1 cellular context compared by ENCODE assay signal in the genomic region with DNA sequence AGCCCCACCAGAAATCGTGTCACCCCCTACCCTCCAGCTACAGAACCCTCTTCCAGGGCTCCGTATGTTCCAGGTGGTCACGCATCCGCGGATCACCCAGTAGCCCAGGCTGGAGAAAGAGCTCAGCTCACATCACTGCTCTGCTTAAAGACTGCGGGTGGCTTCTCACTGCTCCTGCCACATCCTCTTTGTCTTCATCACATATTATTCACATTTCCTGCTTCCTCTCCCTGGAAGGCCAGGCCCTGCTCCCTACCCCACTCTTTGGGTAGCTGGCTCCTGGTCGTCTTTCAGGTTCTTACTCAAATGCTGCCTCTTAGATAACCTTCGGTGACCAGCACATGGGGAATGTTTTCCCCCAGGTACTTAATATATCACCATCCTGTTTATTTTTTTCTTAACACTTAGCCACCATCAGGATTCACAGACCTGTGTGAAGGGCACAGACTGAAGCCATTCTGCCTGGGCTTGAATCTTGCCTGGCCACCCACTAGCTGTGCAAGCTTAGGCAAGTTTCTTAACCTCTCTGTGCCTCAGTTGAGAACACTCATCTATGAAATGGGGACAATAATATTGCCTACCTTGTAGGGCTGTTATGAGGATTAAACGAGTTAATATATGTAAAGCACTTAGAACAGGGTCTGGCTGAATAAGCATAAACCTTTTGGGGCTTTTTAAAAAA.
TF ChIP-seq lines count a peak whose summit lies in the region.

No MANE protein-coding gene starts in this region.

TF ChIP-seq in SK-N-SH treated with all-trans-retinoic acid at 6 μM for 48 hours, 23 proteins besides CTCF, POLR2A, EP300 and RAD21 (continued from another document):
- TF ChIP-seq, protein P1, sequence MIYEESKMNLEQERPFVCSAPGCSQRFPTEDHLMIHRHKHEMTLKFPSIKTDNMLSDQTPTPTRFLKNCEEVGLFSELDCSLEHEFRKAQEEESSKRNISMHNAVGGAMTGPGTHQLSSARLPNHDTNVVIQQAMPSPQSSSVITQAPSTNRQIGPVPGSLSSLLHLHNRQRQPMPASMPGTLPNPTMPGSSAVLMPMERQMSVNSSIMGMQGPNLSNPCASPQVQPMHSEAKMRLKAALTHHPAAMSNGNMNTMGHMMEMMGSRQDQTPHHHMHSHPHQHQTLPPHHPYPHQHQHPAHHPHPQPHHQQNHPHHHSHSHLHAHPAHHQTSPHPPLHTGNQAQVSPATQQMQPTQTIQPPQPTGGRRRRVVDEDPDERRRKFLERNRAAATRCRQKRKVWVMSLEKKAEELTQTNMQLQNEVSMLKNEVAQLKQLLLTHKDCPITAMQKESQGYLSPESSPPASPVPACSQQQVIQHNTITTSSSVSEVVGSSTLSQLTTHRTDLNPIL (CRISPR knock-in tag; IDR thresholded peaks at IDR 0.05; ENCODE audit: low read depth), result no peak
- TF ChIP-seq ZFP3 (CRISPR knock-in tag; IDR thresholded peaks at IDR 0.05), result no peak
- no peak for TF ChIP-seq ARNTL (CRISPR knock-in tag; IDR thresholded peaks at IDR 0.05; ENCODE audit: borderline replicate concordance, low read depth)
- no peak for TF ChIP-seq POU6F1 (CRISPR knock-in tag; IDR thresholded peaks at IDR 0.05; ENCODE audit: borderline replicate concordance, low read depth)
- TF ChIP-seq TOX (CRISPR knock-in tag; IDR thresholded peaks at IDR 0.05; ENCODE audit: borderline replicate concordance), result no peak
- no peak for TF ChIP-seq ZNF70 (CRISPR knock-in tag; IDR thresholded peaks at IDR 0.05)
